Comparison of ENCODE assay signal across 9 cellular contexts in the genomic region with DNA sequence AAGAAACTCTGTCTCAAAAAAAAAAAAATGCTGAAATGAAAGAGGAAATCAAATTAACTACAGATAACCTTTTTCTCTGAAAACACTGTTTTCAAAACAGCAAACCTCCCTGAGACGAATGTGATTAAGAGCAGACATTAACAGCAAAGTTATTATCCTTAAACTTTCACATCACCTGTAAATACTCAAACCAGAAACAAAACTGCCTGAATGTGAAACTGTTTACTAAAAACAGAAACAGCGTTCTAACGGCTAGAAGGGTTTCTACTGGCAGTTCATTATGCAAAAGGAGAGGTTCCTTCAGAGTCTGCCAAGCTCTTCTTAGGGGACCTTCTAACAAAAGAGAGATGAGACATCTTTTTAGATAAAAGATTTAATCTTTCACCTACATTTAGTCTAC. TPM values are rescaled to one million over a fixed set of nuclear protein-coding genes. Genes with fewer than 3 reads are reported as not detected.
DNase-seq lines count a peak whose midpoint lies in the region; ATAC-seq and TF ChIP-seq lines count a peak whose summit lies in the region.
"Had no signal": no experiment of that assay in that cellular context is flagged by ENCODE, and none has a peak within 500 bp of the region (broad histone marks: within the 10 kb centered on the region; RNA-seq: fewer than 3 reads in every experiment).

No MANE protein-coding gene starts in this region.

- TF ChIP-seq CTCF in OCI-LY1 (IDR thresholded peaks at IDR 0.05; ENCODE audit: low read length) = no peak
- TF ChIP-seq CTCF in gastrocnemius medialis (IDR thresholded peaks at IDR 0.05 in 4 of 5, conservative IDR thresholded peaks at IDR 0.05 in 1 of 5) = no peak

- H3K4me1 ChIP-seq in OCI-LY1 (ENCODE audit: insufficient read depth, low read length, severe bottlenecking) (peaks cover 67% of the 10 kb centered on the region), gastrocnemius medialis (peaks cover 36 to 44% of the 10 kb centered on the region in 2 donors)

- TF ChIP-seq POLR2A in gastrocnemius medialis (IDR thresholded peaks at IDR 0.05) = no peak

- H3K36me3 ChIP-seq in OCI-LY1 (ENCODE audit: insufficient read depth, low read length) (peaks cover 24% of the 10 kb centered on the region; the same call in 1 of the 2 replicates), gastrocnemius medialis (no peaks in the 10 kb centered on the region)

- peaks cover 79% of the 10 kb centered on the region for H3K4me1 Mint-ChIP-seq in activated T-cell treated with anti-CD3 and anti-CD28 coated beads, Interleukin-2, amount 50 U/mL, for 24 hours (ENCODE audit: low read depth)

- no peaks in the 10 kb centered on the region for H4K20me1 ChIP-seq in OCI-LY1 (ENCODE audit: insufficient read depth, low read length)

- H3K9me3 ChIP-seq in OCI-LY1 (ENCODE audit: low read length) = no peaks in the 10 kb centered on the region
- H3K9me3 ChIP-seq in gastrocnemius medialis = no peaks in the 10 kb centered on the region

- H3K4me3 ChIP-seq in OCI-LY1 (ENCODE audit: low read depth, low read length, poor library complexity, severe bottlenecking) (peak overlapping the region; percentile 28), gastrocnemius medialis (no peak overlapping the region)

- H3F3A ChIP-seq in OCI-LY1 (ENCODE audit: insufficient read depth, low read length) = peaks cover 13% of the 10 kb centered on the region; the same call in 1 of the 2 replicates

- in situ Hi-C loops in gastrocnemius medialis (cut with MboI; ENCODE audit: low sequenced_read_pairs in 4 of 4) = no loop called here

- peak overlapping the region; percentile 31 for H3K4me3 Mint-ChIP-seq in activated T-cell treated with anti-CD3 and anti-CD28 coated beads, Interleukin-2, amount 50 U/mL, for 24 hours
- H3K4me3 Mint-ChIP-seq: nephron had no signal

- H3K9me2 ChIP-seq in OCI-LY1 (ENCODE audit: low read depth, low read length) = no peaks in the 10 kb centered on the region

- H3K27ac Mint-ChIP-seq in activated T-cell treated with anti-CD3 and anti-CD28 coated beads, Interleukin-2, amount 50 U/mL, for 24 hours = peak overlapping the region; percentile 89

- no peaks in the 10 kb centered on the region for H3K27me3 Mint-ChIP-seq in activated T-cell treated with anti-CD3 and anti-CD28 coated beads, Interleukin-2, amount 50 U/mL, for 24 hours

- no peaks in the 10 kb centered on the region for H3K27me3 ChIP-seq in OCI-LY1 (ENCODE audit: insufficient read depth, low read length)
- H3K27me3 ChIP-seq in gastrocnemius medialis = no peaks in the 10 kb centered on the region

- ATAC-seq in HG02763 (IDR thresholded peaks at IDR 0.05; ENCODE audit: unreplicated experiment) (peak; percentile 87), gastrocnemius medialis (no peak)

- H3K9ac ChIP-seq in OCI-LY1 (ENCODE audit: low read length) = peak overlapping the region; percentile 42

- H3K9me3 Mint-ChIP-seq in activated T-cell treated with anti-CD3 and anti-CD28 coated beads, Interleukin-2, amount 50 U/mL, for 24 hours = no peaks in the 10 kb centered on the region
- H3K9me3 Mint-ChIP-seq: nephron had no signal

- peak overlapping the region; percentile 69 for H3K4me2 ChIP-seq in OCI-LY1 (ENCODE audit: low read length)

- intact Hi-C loops in gastrocnemius medialis (cut with DNase I; ENCODE audit: low total_unique reads) = no loop called here

- H2AFZ ChIP-seq in OCI-LY1 (ENCODE audit: low read length) = no peak overlapping the region

- peaks cover 92% of the 10 kb centered on the region for H3K79me2 ChIP-seq in OCI-LY1 (ENCODE audit: insufficient read depth, low read length)

- H3K27ac ChIP-seq in OCI-LY1 (ENCODE audit: low read depth, low read length, poor library complexity, severe bottlenecking) (peak overlapping the region; percentile 82), gastrocnemius medialis (peak overlapping the region; percentile 15 to 50 (median 22)), substantia nigra (ENCODE audit: low read depth, low read length, poor library complexity, severe bottlenecking) (no peak overlapping the region)

- peaks cover 49% of the 10 kb centered on the region for H3K36me3 Mint-ChIP-seq in activated T-cell treated with anti-CD3 and anti-CD28 coated beads, Interleukin-2, amount 50 U/mL, for 24 hours (ENCODE audit: low read depth)

- DNase-seq in activated T-cell treated with anti-CD3 and anti-CD28 coated beads, Interleukin-2, amount 50 U/mL, for 24 hours = no peak
- DNase-seq in activated T-cell treated with anti-CD3 and anti-CD28 coated beads, Interleukin-2, amount 50 U/mL, for 48 hours = no peak
- DNase-seq in gastrocnemius medialis = no peak
- no peak for DNase-seq in OCI-M1 (lab: John Stamatoyannopoulos, UW)
- DNase-seq in substantia nigra (lab: John Stamatoyannopoulos, UW) = no peak
- no peak for DNase-seq in iPS-NIHi7 (ENCODE audit: extremely low spot score)

RNA-seq across cellular contexts. Expression of a gene that starts 45.9 kb away (rescaled TPM):
- 10 to 100 TPM; 19.8 to 26.4 (median 23.6) TPM for total RNA-seq in gastrocnemius medialis

RNA-seq across cellular contexts. Expression of a gene that starts 48.7 kb away (rescaled TPM):
- total RNA-seq in gastrocnemius medialis = 10 to 100 TPM; 16.9 to 32.3 (median 29.8) TPM
